In genomic region chr22:17725465-17725800, GRCh38 we compare ENCODE assay signal across 1 cellular context.
TF ChIP-seq lines count a peak whose summit lies in the region.

No MANE protein-coding gene starts in this region.

TF ChIP-seq in IMR-90, 13 proteins besides CTCF, POLR2A, EP300 and RAD21:
- TF ChIP-seq MAZ (IDR thresholded peaks at IDR 0.05; ENCODE audit: borderline replicate concordance, low read depth, low read length) (no peak), NFE2L2 (IDR thresholded peaks at IDR 0.05; ENCODE audit: low read depth, low read length) (no peak), CHD1 (IDR thresholded peaks at IDR 0.05; ENCODE audit: low read depth, low read length) (no peak), MAFK (IDR thresholded peaks at IDR 0.05; ENCODE audit: low read depth, low read length) (no peak), ELK1 (IDR thresholded peaks at IDR 0.05; ENCODE audit: borderline replicate concordance, low read depth, low read length) (no peak)
